12 cellular contexts compared by ENCODE assay signal in genomic region chr14:23631234-23631633, GRCh38. TPM values are rescaled to one million over a fixed set of nuclear protein-coding genes. Genes with fewer than 3 reads are reported as not detected.
DNase-seq lines count a peak whose midpoint lies in the region; ATAC-seq, FAIRE-seq and TF ChIP-seq lines count a peak whose summit lies in the region.
"Had no signal": no experiment of that assay in that cellular context is flagged by ENCODE, and none has a peak within 500 bp of the region (broad histone marks: within the 10 kb centered on the region; RNA-seq: fewer than 3 reads in every experiment).

No MANE protein-coding gene starts in this region.

- H3K79me1 ChIP-seq in IMR-90 (ENCODE audit: low read depth in 1 of 2, low read length in 2 of 2), result no peaks in the 10 kb centered on the region

- H3K4me1 Mint-ChIP-seq in astrocyte (ENCODE audit: low read depth, unreplicated experiment), result peaks cover 18% of the 10 kb centered on the region

- no peaks in the 10 kb centered on the region for H3K36me3 Mint-ChIP-seq in astrocyte (ENCODE audit: low read depth, unreplicated experiment)

- no peak overlapping the region for H3K23ac ChIP-seq in IMR-90 (ENCODE audit: low read depth, low read length)

- no peak overlapping the region for H2BK5ac ChIP-seq in IMR-90 (ENCODE audit: low read depth, low read length, poor library complexity, severe bottlenecking)

- no peaks in the 10 kb centered on the region for H3K36me3 ChIP-seq in IMR-90 (ENCODE audit: control insufficient read depth, insufficient read depth, low read length)
- no peaks in the 10 kb centered on the region for H3K36me3 ChIP-seq in astrocyte (ENCODE audit: insufficient read depth, low read length)
- no peaks in the 10 kb centered on the region for H3K36me3 ChIP-seq in parathyroid adenoma (ENCODE audit: control insufficient read depth, insufficient read depth, low read length)

- ATAC-seq in IMR-90 (ENCODE audit: low read depth) (no peak), HG02610 (IDR thresholded peaks at IDR 0.05; ENCODE audit: unreplicated experiment) (no peak)

- no peak overlapping the region for H2AK5ac ChIP-seq in IMR-90 (ENCODE audit: low read depth, low read length)

- dilution Hi-C loops in IMR-90 (cut with HindIII; ENCODE audit: low sequenced_read_pairs, unreplicated experiment), result no loop called here

- H3K27me3 ChIP-seq in IMR-90 (ENCODE audit: control insufficient read depth, insufficient read depth, low read length) (peaks cover 3% of the 10 kb centered on the region; the same call in 1 of the 2 replicates), astrocyte (ENCODE audit: insufficient read depth, low read length) (no peaks in the 10 kb centered on the region), parathyroid adenoma (ENCODE audit: control insufficient read depth, insufficient read depth, low read length) (no peaks in the 10 kb centered on the region)

- TF ChIP-seq POLR2A in IMR-90 (IDR thresholded peaks at IDR 0.05; ENCODE audit: low read depth, low read length), result no peak

- intact Hi-C loops in IMR-90 (cut with micrococcal nuclease), result loop anchor here (5.0 kb wide), 2 partner anchors 154 to 321 kb away; partner anchors contain the start of gene DHRS4

- no peak overlapping the region for H3K4ac ChIP-seq in IMR-90 (ENCODE audit: low read depth, low read length)

- H3K4me1 ChIP-seq in IMR-90 (ENCODE audit: control insufficient read depth, insufficient read depth, low read length) (peaks cover 2% of the 10 kb centered on the region; the same call in 1 of the 2 replicates), astrocyte (ENCODE audit: insufficient read depth, low read length) (no peaks in the 10 kb centered on the region), parathyroid adenoma (peaks cover 34% of the 10 kb centered on the region)

- no peak overlapping the region for H2BK120ac ChIP-seq in IMR-90 (ENCODE audit: low read depth, low read length)

- peak overlapping the region; percentile 5; the same call in 1 of the 2 replicates for H3K18ac ChIP-seq in IMR-90 (ENCODE audit: low read depth, low read length)

- H4K20me1 ChIP-seq in IMR-90 (ENCODE audit: insufficient read depth, low read length) (no peaks in the 10 kb centered on the region), astrocyte (ENCODE audit: insufficient read depth, low read length) (no peaks in the 10 kb centered on the region)

- H4K91ac ChIP-seq in IMR-90 (ENCODE audit: insufficient read depth, low read depth, low read length), result no peak overlapping the region

- no peak overlapping the region for H2AFZ ChIP-seq in IMR-90 (replicated peaks; ENCODE audit: low read length, poor library complexity)
- no peak overlapping the region for H2AFZ ChIP-seq in astrocyte (ENCODE audit: low read depth, low read length)
- peak overlapping the region; percentile 65 for H2AFZ ChIP-seq in parathyroid adenoma

- no peak overlapping the region for H3K14ac ChIP-seq in IMR-90 (replicated peaks; ENCODE audit: low read depth, low read length)

- no peak for DNase-seq in IMR-90
- DNase-seq in astrocyte (ENCODE audit: low read depth), result no peak
- DNase-seq in left kidney (ENCODE audit: low read depth, low spot score), result peak; percentile 51
- DNase-seq in activated CD4-positive, CD25-positive, alpha-beta regulatory T cell treated with anti-CD3 and anti-CD28 coated beads, Interleukin-2, amount 50 U/mL, for 72 hours, result no peak
- no peak for DNase-seq in cerebellar cortex (ENCODE audit: low spot score)
- DNase-seq: GF-D8 had no signal

- TF ChIP-seq CTCF in IMR-90 (conservative IDR thresholded peaks at IDR 0.05; ENCODE audit: low read depth, low read length), result no peak
- no peak for TF ChIP-seq CTCF in astrocyte (IDR thresholded peaks at IDR 0.05; ENCODE audit: insufficient read depth, low read depth, low read length)
- TF ChIP-seq CTCF in parathyroid adenoma (IDR thresholded peaks at IDR 0.05), result no peak

- H4K8ac ChIP-seq in IMR-90 (ENCODE audit: low read depth in 2 of 2, low read length in 2 of 2), result no peak overlapping the region

- POLR2A ChIA-PET in IMR-90 (lab: Charles Lee; ENCODE audit: unreplicated experiment), result no interaction called here

- H3K27ac ChIP-seq in IMR-90 (ENCODE audit: insufficient read depth, low read length) (no peak overlapping the region; the same call in 1 of the 2 replicates), astrocyte (ENCODE audit: low read depth, low read length) (no peak overlapping the region), parathyroid adenoma (peak overlapping the region; percentile 84)
- H3K27ac ChIP-seq: GM23248 had no signal

- H2BK20ac ChIP-seq in IMR-90 (ENCODE audit: low read depth, low read length), result no peak overlapping the region

- H3K27ac Mint-ChIP-seq in astrocyte (ENCODE audit: unreplicated experiment), result peak overlapping the region; percentile 12
- H3K27ac Mint-ChIP-seq: HFFc6 had no signal

- H3K27me3 Mint-ChIP-seq in astrocyte (ENCODE audit: low read depth, unreplicated experiment), result peaks cover 5% of the 10 kb centered on the region
- H3K27me3 Mint-ChIP-seq: CD4-positive, alpha-beta T cell had no signal

- no peak overlapping the region for H3K56ac ChIP-seq in IMR-90 (ENCODE audit: extremely low read depth, insufficient read depth, low read length)

- BruUV-seq in IMR-90 (replicated peaks; lab: Mats Ljungman, UMichigan), result no TSS peak

- CTCF ChIA-PET in IMR-90 (lab: Yijun Ruan, JAX), result interaction anchor here (0.6 to 2.2 kb wide), 11 partner anchors 10 to 300 kb away, joined by 3 to 14 read pairs (median 4); no protein-coding TSS in a partner anchor

- H3K4me3 ChIP-seq in IMR-90 (ENCODE audit: insufficient read depth, low read depth, low read length) (no peak overlapping the region), astrocyte (ENCODE audit: insufficient read depth, low read depth, low read length) (no peak overlapping the region), parathyroid adenoma (ENCODE audit: low read depth, low read length) (no peak overlapping the region)
- H3K4me3 ChIP-seq: GM23248 had no signal

- H2BK15ac ChIP-seq in IMR-90 (ENCODE audit: low read depth, low read length), result no peak overlapping the region

- in situ Hi-C loops in IMR-90 (cut with MboI; ENCODE audit: low sequenced_read_pairs), result no loop called here

- H3K9ac ChIP-seq in IMR-90 (ENCODE audit: low read depth, low read length) (no peak overlapping the region), astrocyte (ENCODE audit: low read length) (no peak overlapping the region), parathyroid adenoma (no peak overlapping the region)
- H3K9ac ChIP-seq: GM23248 had no signal

- no peaks in the 10 kb centered on the region for H3K79me2 ChIP-seq in astrocyte (ENCODE audit: insufficient read depth, low read length)
- H3K79me2 ChIP-seq in parathyroid adenoma, result no peaks in the 10 kb centered on the region

- peak overlapping the region; percentile 57 for H3K4me3 Mint-ChIP-seq in astrocyte (ENCODE audit: unreplicated experiment)
- H3K4me3 Mint-ChIP-seq: HFFc6 had no signal

- no peak overlapping the region; the same call in 1 of the 2 replicates for H4K5ac ChIP-seq in IMR-90 (ENCODE audit: low read depth, low read length)

- peaks cover 7% of the 10 kb centered on the region for H3K9me3 Mint-ChIP-seq in astrocyte (ENCODE audit: unreplicated experiment)
- H3K9me3 Mint-ChIP-seq: CD4-positive, alpha-beta T cell had no signal

- H3K9me1 ChIP-seq in IMR-90 (ENCODE audit: insufficient read depth, low read length), result no peaks in the 10 kb centered on the region

- no peak overlapping the region for H2AK9ac ChIP-seq in IMR-90 (replicated peaks; ENCODE audit: low read depth, low read length, poor library complexity)

- H3K4me2 ChIP-seq in IMR-90 (ENCODE audit: low read depth, low read length) (no peak overlapping the region), astrocyte (ENCODE audit: low read length) (no peak overlapping the region), parathyroid adenoma (ENCODE audit: low read length) (no peak overlapping the region)

- FAIRE-seq in astrocyte (lab: Jason Lieb, UNC), result no peak
- FAIRE-seq: RCC 7860 had no signal

- H3K9me3 ChIP-seq in IMR-90 (ENCODE audit: control insufficient read depth, insufficient read depth, low read length), result no peaks in the 10 kb centered on the region
- no peaks in the 10 kb centered on the region for H3K9me3 ChIP-seq in astrocyte (ENCODE audit: insufficient read depth, low read depth, low read length)
- H3K9me3 ChIP-seq in parathyroid adenoma (ENCODE audit: control insufficient read depth, low read length), result no peaks in the 10 kb centered on the region

- no peak for TF ChIP-seq RAD21 in IMR-90 (IDR thresholded peaks at IDR 0.05; ENCODE audit: low read length)

TF ChIP-seq in IMR-90, 13 proteins besides CTCF, POLR2A, EP300 and RAD21:
- no peak for TF ChIP-seq RFX5 (IDR thresholded peaks at IDR 0.05; ENCODE audit: low read depth, low read length)
- TF ChIP-seq MAZ (IDR thresholded peaks at IDR 0.05; ENCODE audit: borderline replicate concordance, low read depth, low read length), result no peak

RNA-seq across cellular contexts. Expression of gene DHRS2, which starts 4.9 kb away (rescaled TPM):
- total RNA-seq in IMR-90 (2012; rRNA removed) (under 0.01 and 0.18 TPM in 2 replicates), astrocyte (1.1 and 2.1 TPM in 2 replicates)
- polyA plus RNA-seq in IMR-90 (2012; rRNA removed), result 0.12 and 0.26 TPM in 2 replicates
- polyA plus RNA-seq in IMR-90 (2012; cell fraction: cytosol; rRNA removed), result 0.15 and 0.27 TPM in 2 replicates
- polyA plus RNA-seq in IMR-90 (2012; cell fraction: nucleus; rRNA removed; ENCODE audit: low replicate concordance), result 0.29 and 0.40 TPM in 2 replicates
- total RNA-seq: GM23248 had no signal
- polyA plus RNA-seq: GM23248 had no signal

RNA-seq across cellular contexts. Expression of gene JPH4, which starts 52.6 kb away (rescaled TPM):
- total RNA-seq in IMR-90 (2012; rRNA removed), result not detected in 2 replicates
- polyA plus RNA-seq in IMR-90 (2012; rRNA removed), result not detected in 2 replicates
- not detected in 2 replicates for polyA plus RNA-seq in IMR-90 (2012; cell fraction: cytosol; rRNA removed)
- polyA plus RNA-seq in IMR-90 (2012; cell fraction: nucleus; rRNA removed; ENCODE audit: low replicate concordance), result not detected in 2 replicates
- total RNA-seq in astrocyte, result 0.87 and 1.1 TPM in 2 replicates
- total RNA-seq: CD4-positive, alpha-beta T cell; GM23248; HFFc6 had no signal
- polyA plus RNA-seq: GM23248 had no signal
